Comparison of ENCODE assay signal across 1 cellular context in the genomic region with DNA sequence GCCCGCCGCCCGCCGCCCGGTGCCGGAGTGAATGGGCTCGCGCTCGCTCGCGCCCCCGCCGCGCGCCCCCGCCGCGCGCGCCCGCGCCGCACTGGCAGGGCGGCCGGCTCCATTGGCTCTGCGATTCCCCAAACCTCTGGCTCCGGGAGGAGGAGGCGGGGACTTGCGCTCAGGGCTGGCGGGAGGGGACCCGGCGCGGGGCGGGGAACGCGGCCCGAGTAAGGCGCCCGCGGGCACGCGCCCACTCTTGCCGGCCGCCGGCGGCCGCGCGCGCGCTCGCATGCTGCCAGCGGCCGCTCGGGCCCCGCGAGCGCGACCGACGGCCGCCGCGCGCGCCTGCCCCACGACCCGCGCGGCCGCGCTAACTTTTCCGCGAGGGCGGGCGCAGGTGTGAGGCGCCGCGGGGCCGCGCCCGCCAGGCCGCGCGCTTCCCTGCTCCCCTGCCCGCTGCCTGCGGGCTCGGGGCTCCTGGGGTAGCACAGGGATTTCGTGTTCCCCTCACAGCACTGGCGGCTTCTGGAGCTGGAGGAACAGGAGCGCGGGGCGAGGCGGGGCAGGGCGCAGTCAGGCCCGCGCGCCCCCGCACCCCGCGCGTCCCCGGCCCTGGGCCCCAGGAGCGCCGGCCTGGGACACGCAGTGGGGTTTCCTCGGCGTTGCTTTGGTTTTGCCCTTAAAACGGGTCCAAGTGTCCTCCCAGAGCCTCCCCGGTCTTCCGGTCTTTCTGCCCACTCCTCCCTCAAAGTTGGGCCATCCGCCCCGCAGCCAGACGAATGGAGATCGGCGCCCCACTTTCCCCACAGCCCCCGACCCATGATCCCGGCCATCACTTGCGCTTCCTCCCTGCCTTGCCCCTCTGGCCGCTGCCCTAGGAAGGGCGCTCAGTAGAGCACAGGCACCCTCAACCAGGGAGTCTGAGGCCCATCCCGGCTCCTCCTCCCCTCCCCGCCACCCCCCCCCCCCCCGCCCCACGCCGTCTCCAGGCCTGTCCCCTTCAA.
TF ChIP-seq lines count a peak whose summit lies in the region.

No MANE protein-coding gene starts in this region.

TF ChIP-seq in K562, 482 proteins besides CTCF, POLR2A, EP300 and RAD21 (continued from another document and continues in another):
- TF ChIP-seq, protein P1, sequence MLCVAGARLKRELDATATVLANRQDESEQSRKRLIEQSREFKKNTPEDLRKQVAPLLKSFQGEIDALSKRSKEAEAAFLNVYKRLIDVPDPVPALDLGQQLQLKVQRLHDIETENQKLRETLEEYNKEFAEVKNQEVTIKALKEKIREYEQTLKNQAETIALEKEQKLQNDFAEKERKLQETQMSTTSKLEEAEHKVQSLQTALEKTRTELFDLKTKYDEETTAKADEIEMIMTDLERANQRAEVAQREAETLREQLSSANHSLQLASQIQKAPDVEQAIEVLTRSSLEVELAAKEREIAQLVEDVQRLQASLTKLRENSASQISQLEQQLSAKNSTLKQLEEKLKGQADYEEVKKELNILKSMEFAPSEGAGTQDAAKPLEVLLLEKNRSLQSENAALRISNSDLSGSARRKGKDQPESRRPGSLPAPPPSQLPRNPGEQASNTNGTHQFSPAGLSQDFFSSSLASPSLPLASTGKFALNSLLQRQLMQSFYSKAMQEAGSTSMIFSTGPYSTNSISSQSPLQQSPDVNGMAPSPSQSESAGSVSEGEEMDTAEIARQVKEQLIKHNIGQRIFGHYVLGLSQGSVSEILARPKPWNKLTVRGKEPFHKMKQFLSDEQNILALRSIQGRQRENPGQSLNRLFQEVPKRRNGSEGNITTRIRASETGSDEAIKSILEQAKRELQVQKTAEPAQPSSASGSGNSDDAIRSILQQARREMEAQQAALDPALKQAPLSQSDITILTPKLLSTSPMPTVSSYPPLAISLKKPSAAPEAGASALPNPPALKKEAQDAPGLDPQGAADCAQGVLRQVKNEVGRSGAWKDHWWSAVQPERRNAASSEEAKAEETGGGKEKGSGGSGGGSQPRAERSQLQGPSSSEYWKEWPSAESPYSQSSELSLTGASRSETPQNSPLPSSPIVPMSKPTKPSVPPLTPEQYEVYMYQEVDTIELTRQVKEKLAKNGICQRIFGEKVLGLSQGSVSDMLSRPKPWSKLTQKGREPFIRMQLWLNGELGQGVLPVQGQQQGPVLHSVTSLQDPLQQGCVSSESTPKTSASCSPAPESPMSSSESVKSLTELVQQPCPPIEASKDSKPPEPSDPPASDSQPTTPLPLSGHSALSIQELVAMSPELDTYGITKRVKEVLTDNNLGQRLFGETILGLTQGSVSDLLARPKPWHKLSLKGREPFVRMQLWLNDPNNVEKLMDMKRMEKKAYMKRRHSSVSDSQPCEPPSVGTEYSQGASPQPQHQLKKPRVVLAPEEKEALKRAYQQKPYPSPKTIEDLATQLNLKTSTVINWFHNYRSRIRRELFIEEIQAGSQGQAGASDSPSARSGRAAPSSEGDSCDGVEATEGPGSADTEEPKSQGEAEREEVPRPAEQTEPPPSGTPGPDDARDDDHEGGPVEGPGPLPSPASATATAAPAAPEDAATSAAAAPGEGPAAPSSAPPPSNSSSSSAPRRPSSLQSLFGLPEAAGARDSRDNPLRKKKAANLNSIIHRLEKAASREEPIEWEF (CRISPR knock-in tag; IDR thresholded peaks at IDR 0.05): peak; percentile 65; the same call in 1 of the 2 replicates
- TF ChIP-seq ZNF324 (CRISPR knock-in tag; IDR thresholded peaks at IDR 0.05) (no peak), TAF1 (IDR thresholded peaks at IDR 0.05; ENCODE audit: control insufficient read depth, extremely low read depth, insufficient read depth, low read length, severe bottlenecking) (no peak), ZNF197 (CRISPR knock-in tag; IDR thresholded peaks at IDR 0.05; ENCODE audit: low read depth) (peak; percentile 96), NFATC3 (IDR thresholded peaks at IDR 0.05) (no peak), LCOR (CRISPR knock-in tag; IDR thresholded peaks at IDR 0.05) (peak; percentile 83), HLTF (IDR thresholded peaks at IDR 0.05) (no peak), ZNF583 (CRISPR knock-in tag; IDR thresholded peaks at IDR 0.05) (0 out of 2 replicates have a peak, but pooled peaks have one; percentile 35), CCNT2 (IDR thresholded peaks at IDR 0.05; ENCODE audit: borderline replicate concordance, extremely low read depth, insufficient read length, low read depth, low read length) (peak; percentile 55), ESRRA (IDR thresholded peaks at IDR 0.05; ENCODE audit: borderline replicate concordance, low read depth) (no peak), RBM22 (IDR thresholded peaks at IDR 0.05; ENCODE audit: low read depth, low read length, poor library complexity, severe bottlenecking) (no peak), HMGN3 (IDR thresholded peaks at IDR 0.05; ENCODE audit: borderline replicate concordance, extremely low read depth, insufficient read length, low read depth, low read length) (peak; percentile 41), ZNF668 (CRISPR knock-in tag; IDR thresholded peaks at IDR 0.05) (0 out of 2 replicates have a peak, but pooled peaks have one; percentile 20), FOSL1 (tag; conservative IDR thresholded peaks at IDR 0.05) (peak; percentile 33; the same call in 1 of the 2 replicates), CBFB (CRISPR knock-in tag; IDR thresholded peaks at IDR 0.05) (no peak), BDP1 (IDR thresholded peaks at IDR 0.05; ENCODE audit: insufficient read depth, insufficient read length) (no peak), ZNF707 (CRISPR knock-in tag; conservative IDR thresholded peaks at IDR 0.05) (no peak), TCFL5 (CRISPR knock-in tag; conservative IDR thresholded peaks at IDR 0.05) (no peak), CXXC5 (CRISPR knock-in tag; IDR thresholded peaks at IDR 0.05) (peak; percentile 76), ZNF766 (CRISPR knock-in tag; conservative IDR thresholded peaks at IDR 0.05) (peak; percentile 97), RB1 (IDR thresholded peaks at IDR 0.05; ENCODE audit: low read depth) (peak; percentile 58), ZNF584 (CRISPR knock-in tag; IDR thresholded peaks at IDR 0.05; ENCODE audit: low read depth) (0 out of 2 replicates have a peak, but pooled peaks have one; percentile 50), ETV5 (CRISPR knock-in tag; IDR thresholded peaks at IDR 0.05; ENCODE audit: low read depth) (no peak), MTF1 (CRISPR knock-in tag; IDR thresholded peaks at IDR 0.05; ENCODE audit: borderline replicate concordance) (no peak)
- TF ChIP-seq, protein P2, sequence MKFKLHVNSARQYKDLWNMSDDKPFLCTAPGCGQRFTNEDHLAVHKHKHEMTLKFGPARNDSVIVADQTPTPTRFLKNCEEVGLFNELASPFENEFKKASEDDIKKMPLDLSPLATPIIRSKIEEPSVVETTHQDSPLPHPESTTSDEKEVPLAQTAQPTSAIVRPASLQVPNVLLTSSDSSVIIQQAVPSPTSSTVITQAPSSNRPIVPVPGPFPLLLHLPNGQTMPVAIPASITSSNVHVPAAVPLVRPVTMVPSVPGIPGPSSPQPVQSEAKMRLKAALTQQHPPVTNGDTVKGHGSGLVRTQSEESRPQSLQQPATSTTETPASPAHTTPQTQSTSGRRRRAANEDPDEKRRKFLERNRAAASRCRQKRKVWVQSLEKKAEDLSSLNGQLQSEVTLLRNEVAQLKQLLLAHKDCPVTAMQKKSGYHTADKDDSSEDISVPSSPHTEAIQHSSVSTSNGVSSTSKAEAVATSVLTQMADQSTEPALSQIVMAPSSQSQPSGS (CRISPR knock-in tag; IDR thresholded peaks at IDR 0.05): no peak
- TF ChIP-seq, protein P3, sequence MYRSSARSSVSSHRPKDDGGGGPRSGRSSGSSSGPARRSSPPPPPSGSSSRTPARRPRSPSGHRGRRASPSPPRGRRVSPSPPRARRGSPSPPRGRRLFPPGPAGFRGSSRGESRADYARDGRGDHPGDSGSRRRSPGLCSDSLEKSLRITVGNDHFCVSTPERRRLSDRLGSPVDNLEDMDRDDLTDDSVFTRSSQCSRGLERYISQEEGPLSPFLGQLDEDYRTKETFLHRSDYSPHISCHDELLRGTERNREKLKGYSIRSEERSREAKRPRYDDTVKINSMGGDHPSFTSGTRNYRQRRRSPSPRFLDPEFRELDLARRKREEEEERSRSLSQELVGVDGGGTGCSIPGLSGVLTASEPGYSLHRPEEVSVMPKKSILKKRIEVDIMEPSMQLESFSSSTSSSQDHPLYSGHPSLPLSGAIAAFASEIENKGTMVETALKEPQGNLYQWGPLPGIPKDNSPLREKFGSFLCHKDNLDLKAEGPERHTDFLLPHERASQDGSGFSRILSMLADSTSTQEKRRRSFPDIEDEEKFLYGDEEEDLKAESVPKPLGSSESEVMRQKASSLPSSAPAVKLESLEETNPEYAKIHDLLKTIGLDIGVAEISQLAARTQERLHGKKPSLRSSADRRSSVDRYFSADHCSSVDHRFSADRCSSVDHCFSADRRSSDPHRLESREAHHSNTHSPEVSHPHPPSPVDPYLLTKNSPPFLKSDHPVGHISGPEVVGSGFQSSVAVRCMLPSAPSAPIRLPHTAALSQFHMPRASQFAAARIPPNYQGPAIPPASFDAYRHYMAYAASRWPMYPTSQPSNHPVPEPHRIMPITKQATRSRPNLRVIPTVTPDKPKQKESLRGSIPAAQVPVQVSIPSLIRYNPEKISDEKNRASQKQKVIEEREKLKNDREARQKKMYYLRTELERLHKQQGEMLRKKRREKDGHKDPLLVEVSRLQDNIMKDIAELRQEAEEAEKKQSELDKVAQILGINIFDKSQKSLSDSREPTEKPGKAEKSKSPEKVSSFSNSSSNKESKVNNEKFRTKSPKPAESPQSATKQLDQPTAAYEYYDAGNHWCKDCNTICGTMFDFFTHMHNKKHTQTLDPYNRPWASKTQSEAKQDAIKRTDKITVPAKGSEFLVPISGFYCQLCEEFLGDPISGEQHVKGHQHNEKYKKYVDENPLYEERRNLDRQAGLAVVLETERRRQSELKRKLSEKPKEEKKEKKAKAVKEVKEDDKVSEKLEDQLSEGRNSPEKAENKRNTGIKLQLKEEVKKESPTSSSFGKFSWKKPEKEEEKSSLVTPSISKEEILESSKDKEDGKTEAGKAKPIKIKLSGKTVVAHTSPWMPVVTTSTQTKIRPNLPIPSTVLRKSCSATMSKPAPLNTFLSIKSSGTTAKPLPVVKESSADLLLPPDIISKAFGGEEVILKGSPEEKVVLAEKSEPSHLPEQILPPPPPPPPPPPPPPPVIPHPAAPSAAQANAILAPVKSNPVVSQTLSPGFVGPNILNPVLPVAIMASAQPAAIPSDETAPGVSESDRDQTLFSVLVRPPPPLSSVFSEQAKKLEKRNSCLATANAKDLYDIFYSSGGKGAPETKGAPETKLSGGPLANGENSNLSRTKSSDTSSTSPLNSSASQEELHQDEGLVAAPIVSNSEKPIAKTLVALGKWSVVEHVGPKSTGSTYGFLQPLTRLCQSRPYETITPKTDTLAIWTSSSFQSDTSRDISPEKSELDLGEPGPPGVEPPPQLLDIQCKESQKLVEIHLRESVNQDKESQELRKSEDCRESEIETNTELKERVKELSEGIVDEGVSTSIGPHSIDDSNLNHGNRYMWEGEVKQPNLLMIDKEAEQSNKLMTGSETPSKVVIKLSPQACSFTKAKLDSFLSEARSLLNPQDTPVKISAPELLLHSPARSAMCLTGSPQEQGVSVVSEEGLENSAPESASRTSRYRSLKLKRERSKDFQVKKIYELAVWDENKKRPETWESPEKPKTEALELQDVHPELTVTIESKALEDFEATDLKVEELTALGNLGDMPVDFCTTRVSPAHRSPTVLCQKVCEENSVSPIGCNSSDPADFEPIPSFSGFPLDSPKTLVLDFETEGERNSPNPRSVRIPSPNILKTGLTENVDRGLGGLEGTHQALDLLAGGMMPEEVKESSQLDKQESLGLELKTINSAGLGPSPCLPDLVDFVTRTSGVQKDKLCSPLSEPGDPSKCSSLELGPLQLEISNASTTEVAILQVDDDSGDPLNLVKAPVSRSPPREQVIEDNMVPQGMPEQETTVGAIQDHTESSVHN (IDR thresholded peaks at IDR 0.05; ENCODE audit: borderline replicate concordance in 1 of 2, low read depth in 1 of 2): no peak
- TF ChIP-seq, protein P4, sequence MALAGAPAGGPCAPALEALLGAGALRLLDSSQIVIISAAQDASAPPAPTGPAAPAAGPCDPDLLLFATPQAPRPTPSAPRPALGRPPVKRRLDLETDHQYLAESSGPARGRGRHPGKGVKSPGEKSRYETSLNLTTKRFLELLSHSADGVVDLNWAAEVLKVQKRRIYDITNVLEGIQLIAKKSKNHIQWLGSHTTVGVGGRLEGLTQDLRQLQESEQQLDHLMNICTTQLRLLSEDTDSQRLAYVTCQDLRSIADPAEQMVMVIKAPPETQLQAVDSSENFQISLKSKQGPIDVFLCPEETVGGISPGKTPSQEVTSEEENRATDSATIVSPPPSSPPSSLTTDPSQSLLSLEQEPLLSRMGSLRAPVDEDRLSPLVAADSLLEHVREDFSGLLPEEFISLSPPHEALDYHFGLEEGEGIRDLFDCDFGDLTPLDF (CRISPR knock-in tag; IDR thresholded peaks at IDR 0.05): no peak
- TF ChIP-seq, protein P5, sequence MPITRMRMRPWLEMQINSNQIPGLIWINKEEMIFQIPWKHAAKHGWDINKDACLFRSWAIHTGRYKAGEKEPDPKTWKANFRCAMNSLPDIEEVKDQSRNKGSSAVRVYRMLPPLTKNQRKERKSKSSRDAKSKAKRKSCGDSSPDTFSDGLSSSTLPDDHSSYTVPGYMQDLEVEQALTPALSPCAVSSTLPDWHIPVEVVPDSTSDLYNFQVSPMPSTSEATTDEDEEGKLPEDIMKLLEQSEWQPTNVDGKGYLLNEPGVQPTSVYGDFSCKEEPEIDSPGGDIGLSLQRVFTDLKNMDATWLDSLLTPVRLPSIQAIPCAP (CRISPR knock-in tag; IDR thresholded peaks at IDR 0.05; ENCODE audit: borderline replicate concordance): no peak
- TF ChIP-seq, protein P6, sequence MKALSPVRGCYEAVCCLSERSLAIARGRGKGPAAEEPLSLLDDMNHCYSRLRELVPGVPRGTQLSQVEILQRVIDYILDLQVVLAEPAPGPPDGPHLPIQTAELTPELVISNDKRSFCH (CRISPR knock-in tag; IDR thresholded peaks at IDR 0.05): no peak
- TF ChIP-seq, protein P6 (tag; IDR thresholded peaks at IDR 0.05): peak; percentile 56; the same call in 1 of the 2 replicates
- TF ChIP-seq, protein P7, sequence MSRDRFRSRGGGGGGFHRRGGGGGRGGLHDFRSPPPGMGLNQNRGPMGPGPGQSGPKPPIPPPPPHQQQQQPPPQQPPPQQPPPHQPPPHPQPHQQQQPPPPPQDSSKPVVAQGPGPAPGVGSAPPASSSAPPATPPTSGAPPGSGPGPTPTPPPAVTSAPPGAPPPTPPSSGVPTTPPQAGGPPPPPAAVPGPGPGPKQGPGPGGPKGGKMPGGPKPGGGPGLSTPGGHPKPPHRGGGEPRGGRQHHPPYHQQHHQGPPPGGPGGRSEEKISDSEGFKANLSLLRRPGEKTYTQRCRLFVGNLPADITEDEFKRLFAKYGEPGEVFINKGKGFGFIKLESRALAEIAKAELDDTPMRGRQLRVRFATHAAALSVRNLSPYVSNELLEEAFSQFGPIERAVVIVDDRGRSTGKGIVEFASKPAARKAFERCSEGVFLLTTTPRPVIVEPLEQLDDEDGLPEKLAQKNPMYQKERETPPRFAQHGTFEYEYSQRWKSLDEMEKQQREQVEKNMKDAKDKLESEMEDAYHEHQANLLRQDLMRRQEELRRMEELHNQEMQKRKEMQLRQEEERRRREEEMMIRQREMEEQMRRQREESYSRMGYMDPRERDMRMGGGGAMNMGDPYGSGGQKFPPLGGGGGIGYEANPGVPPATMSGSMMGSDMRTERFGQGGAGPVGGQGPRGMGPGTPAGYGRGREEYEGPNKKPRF (IDR thresholded peaks at IDR 0.05; ENCODE audit: low read depth, low read length): no peak
